In the genomic region with DNA sequence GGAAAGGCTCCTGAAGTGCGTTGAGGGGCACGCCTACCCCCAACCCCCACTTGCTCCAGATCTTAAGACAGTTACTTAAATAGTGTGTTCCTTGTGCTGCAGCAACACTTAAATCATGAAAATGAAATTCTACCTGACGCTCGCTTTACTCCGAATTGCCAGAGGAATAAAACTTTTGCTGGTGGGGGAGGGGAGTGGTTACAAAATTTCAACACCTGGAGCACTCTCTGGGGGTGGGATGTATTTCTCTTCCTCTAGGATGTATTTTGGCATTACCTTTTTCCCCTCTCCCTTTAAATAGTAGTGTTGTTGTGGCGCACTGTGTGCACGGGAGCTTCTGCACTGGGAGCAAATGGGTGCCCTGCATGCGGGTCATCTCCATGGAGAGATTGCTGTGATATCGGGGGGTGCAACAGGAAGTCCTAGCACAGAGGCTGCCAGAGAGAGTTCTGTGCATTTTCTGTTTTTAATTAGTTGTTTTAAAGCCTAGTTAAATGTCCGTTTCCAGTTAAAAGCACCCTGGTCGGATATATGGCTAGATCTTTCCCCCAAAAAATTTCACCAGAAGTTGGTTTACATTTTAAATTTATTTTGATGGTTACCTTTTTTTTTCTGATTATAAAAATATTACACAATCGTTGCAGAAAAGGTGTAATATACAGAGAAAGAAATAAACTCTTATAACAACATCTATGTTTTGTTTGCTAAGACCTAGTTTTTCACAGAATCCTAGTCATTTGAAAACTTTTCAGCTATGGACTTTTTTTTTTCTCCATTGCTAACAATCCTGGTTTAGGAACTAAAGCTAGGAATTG, we compare ENCODE assay signal across 1 cellular context.
TF ChIP-seq lines count a peak whose summit lies in the region.

No MANE protein-coding gene starts in this region.

TF ChIP-seq in A549, 52 proteins besides CTCF, POLR2A, EP300 and RAD21 (continued from another document):
- TF ChIP-seq ZSCAN20 (CRISPR knock-in tag; IDR thresholded peaks at IDR 0.05), result no peak
- TF ChIP-seq CBX8 (IDR thresholded peaks at IDR 0.05), result peak; percentile 86; the same call in 1 of the 2 replicates
